Comparison of ENCODE assay signal across 9 cellular contexts in the genomic region with DNA sequence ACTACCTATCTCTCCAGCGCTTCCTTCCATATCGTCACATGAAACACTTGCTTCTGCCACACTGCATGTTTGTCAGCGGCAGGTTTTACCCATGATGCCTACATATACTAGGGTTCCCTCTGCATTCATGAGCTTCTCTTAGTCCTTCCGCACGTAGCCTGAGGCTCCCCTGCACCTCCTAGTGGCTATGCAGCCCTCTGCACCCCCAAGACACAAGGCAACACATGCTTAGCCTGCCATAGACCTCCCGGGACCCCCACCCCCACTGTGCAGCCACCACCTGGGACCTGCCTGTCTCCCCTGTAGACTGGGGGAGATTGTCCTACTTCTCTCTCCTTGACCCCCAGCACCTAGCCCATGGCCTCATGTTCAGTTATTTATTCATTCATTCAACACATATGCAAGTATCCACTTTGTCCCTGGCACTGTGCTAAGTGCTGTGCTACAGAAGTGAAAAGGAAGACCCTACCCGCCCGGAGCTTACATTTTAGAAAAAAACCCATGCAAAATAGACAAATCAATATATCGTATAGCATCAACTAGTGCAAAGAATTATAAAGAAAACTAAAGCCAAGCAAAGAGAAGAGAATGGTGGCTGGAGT. TPM values are rescaled to one million over a fixed set of nuclear protein-coding genes. Genes with fewer than 3 reads are reported as not detected.
DNase-seq lines count a peak whose midpoint lies in the region; ATAC-seq and TF ChIP-seq lines count a peak whose summit lies in the region.
"Had no signal": no experiment of that assay in that cellular context is flagged by ENCODE, and none has a peak within 500 bp of the region (broad histone marks: within the 10 kb centered on the region; RNA-seq: fewer than 3 reads in every experiment).

No MANE protein-coding gene starts in this region.

- BruUV-seq in Panc1 (replicated peaks; lab: Mats Ljungman, UMichigan) (no TSS peak), mammary epithelial cell (replicated peaks; lab: Mats Ljungman, UMichigan) (no TSS peak)

- dilution Hi-C loops in mammary epithelial cell (cut with HindIII; ENCODE audit: low sequenced_read_pairs) = no loop called here

- CTCF ChIA-PET in Panc1 (lab: Charles Lee) (interaction anchor here (0.6 to 1.5 kb wide), 3 partner anchors 182 to 506 kb away, joined by 3 read pairs; no protein-coding TSS in a partner anchor), mammary epithelial cell (lab: Charles Lee; ENCODE audit: low non-redundant PET) (interaction anchor here (0.8 kb wide), 1 partner anchor 506 kb away, joined by 6 read pairs; no protein-coding TSS in a partner anchor)

- H3K36me3 ChIP-seq in Panc1 (ENCODE audit: control insufficient read depth, insufficient read depth, low read length) = no peaks in the 10 kb centered on the region
- no peaks in the 10 kb centered on the region for H3K36me3 ChIP-seq in mammary epithelial cell (ENCODE audit: insufficient read depth, low read length)
- H3K36me3 ChIP-seq in left lung = peaks cover 0 to 28% of the 10 kb centered on the region in 2 donors
- no peaks in the 10 kb centered on the region for H3K36me3 ChIP-seq in upper lobe of right lung

- ATAC-seq in GM18511 (IDR thresholded peaks at IDR 0.05; ENCODE audit: unreplicated experiment) (peak; percentile 91), HG03066 (IDR thresholded peaks at IDR 0.05; ENCODE audit: low read depth, unreplicated experiment) (peak; percentile 78), Panc1 (peak; percentile 85), left lung (peak; percentile 82), upper lobe of right lung (peak; percentile 76), GM19324 (IDR thresholded peaks at IDR 0.05; ENCODE audit: low FRiP score, unreplicated experiment) (no peak)

- H3K27ac ChIP-seq in Panc1 (ENCODE audit: low read length) (no peak overlapping the region), mammary epithelial cell (ENCODE audit: insufficient read depth, low read depth, low read length) (no peak overlapping the region), left lung (no peak overlapping the region), upper lobe of right lung (no peak overlapping the region)

- intact Hi-C loops in Panc1 (cut with micrococcal nuclease; ENCODE audit: unreplicated experiment) (loop anchor here (5.0 kb wide), 2 partner anchors 182 to 507 kb away; no protein-coding TSS in a partner anchor), mammary epithelial cell (cut with micrococcal nuclease) (loop anchor here (1.0 kb wide), 1 partner anchor 183 kb away; no protein-coding TSS in a partner anchor), left lung (cut with DNase I) (loop anchor here in 1 of 2 donors (10.0 kb wide), 1 partner anchor 180 kb away; no protein-coding TSS in a partner anchor), upper lobe of right lung (cut with DNase I) (no loop called here)

- in situ Hi-C loops in Panc1 (cut with HindIII; ENCODE audit: low pct_unique_long_range_greater_than_20kb, low sequenced_read_pairs) = no loop called here
- in situ Hi-C loops in mammary epithelial cell (cut with MboI; ENCODE audit: low sequenced_read_pairs in 2 of 2) = no loop called here

- H3K4me1 ChIP-seq in Panc1 (ENCODE audit: control insufficient read depth, insufficient read depth, low read length) = no peaks in the 10 kb centered on the region
- H3K4me1 ChIP-seq in mammary epithelial cell (ENCODE audit: insufficient read depth, low read length) = no peaks in the 10 kb centered on the region
- peaks cover 0 to 15% of the 10 kb centered on the region in 2 donors for H3K4me1 ChIP-seq in left lung
- no peaks in the 10 kb centered on the region for H3K4me1 ChIP-seq in upper lobe of right lung

- DNase-seq in AG08396 (ENCODE audit: low spot score) (peak; percentile 34), Panc1 (ENCODE audit: low read depth, low spot score) (peak; percentile 7), mammary epithelial cell (peak; percentile 3), left lung (no peak), upper lobe of right lung (no peak)

- no peak overlapping the region for H3K9ac ChIP-seq in mammary epithelial cell (ENCODE audit: insufficient read depth, low read length)

- POLR2A ChIA-PET in Panc1 (lab: Charles Lee) = no interaction called here

- WGBS in mammary epithelial cell (ENCODE audit: low coverage, missing lambda C conversion rate) = 60% methylated on average over 9 of the region's 9 CpGs

- no peaks in the 10 kb centered on the region for H3K79me2 ChIP-seq in mammary epithelial cell (ENCODE audit: insufficient read depth, low read length)

- H3K27me3 ChIP-seq in Panc1 (ENCODE audit: control insufficient read depth, insufficient read depth, low read length) (no peaks in the 10 kb centered on the region; the same call in 1 of the 2 replicates), mammary epithelial cell (ENCODE audit: insufficient read depth, low read length) (no peaks in the 10 kb centered on the region), left lung (no peaks in the 10 kb centered on the region), upper lobe of right lung (no peaks in the 10 kb centered on the region)

- no peak overlapping the region for H2AFZ ChIP-seq in mammary epithelial cell (ENCODE audit: low read depth, low read length)

- H3K4me2 ChIP-seq in mammary epithelial cell (ENCODE audit: insufficient read depth, low read depth, low read length) = no peak overlapping the region

- no peaks in the 10 kb centered on the region for H3K9me3 ChIP-seq in Panc1 (ENCODE audit: control insufficient read depth, insufficient read depth, low read depth, low read length)
- H3K9me3 ChIP-seq in mammary epithelial cell (replicated peaks; ENCODE audit: insufficient read depth, low read length) = no peaks in the 10 kb centered on the region
- no peaks in the 10 kb centered on the region for H3K9me3 ChIP-seq in left lung
- no peaks in the 10 kb centered on the region for H3K9me3 ChIP-seq in upper lobe of right lung

- H3K4me3 ChIP-seq in Panc1 (ENCODE audit: low read depth in 2 of 2, low read length in 2 of 2) = no peak overlapping the region
- H3K4me3 ChIP-seq in mammary epithelial cell (replicated peaks in 1 of 3; ENCODE audit: insufficient read depth in 1 of 3, low read depth in 2 of 3, low read length in 3 of 3) = no peak overlapping the region
- H3K4me3 ChIP-seq in left lung = no peak overlapping the region
- no peak overlapping the region for H3K4me3 ChIP-seq in upper lobe of right lung

- H4K20me1 ChIP-seq in mammary epithelial cell (ENCODE audit: insufficient read depth, low read length) = no peaks in the 10 kb centered on the region

- TF ChIP-seq CTCF in Panc1 (IDR thresholded peaks at IDR 0.05) (peak; percentile 85; the same call in 1 of the 2 replicates), mammary epithelial cell (conservative IDR thresholded peaks at IDR 0.05 in 1 of 2, IDR thresholded peaks at IDR 0.05 in 1 of 2; ENCODE audit: extremely low read depth in 1 of 2, insufficient read depth in 1 of 2, low read depth in 1 of 2, low read length in 2 of 2) (peak; percentile 37 to 63), left lung (IDR thresholded peaks at IDR 0.05) (peak; percentile 50 to 58), upper lobe of right lung (IDR thresholded peaks at IDR 0.05) (peak; percentile 68)

RNA-seq across cellular contexts. Expression of gene TMEM273, which starts 23.5 kb away (rescaled TPM):
- total RNA-seq in Panc1 (2021; ENCODE audit: unreplicated experiment) (0.23 TPM), mammary epithelial cell (not detected), left lung (10 to 100 TPM; 19.4 to 46.9 TPM), upper lobe of right lung (63.1 TPM)
- polyA plus RNA-seq in Panc1 (2012; ENCODE audit: insufficient read length) = not detected
- not detected for polyA plus RNA-seq in mammary epithelial cell
- polyA minus RNA-seq in mammary epithelial cell = not detected

RNA-seq across cellular contexts. Expression of gene FAM170B, which starts 30.9 kb away (rescaled TPM):
- total RNA-seq in Panc1 (2021; ENCODE audit: unreplicated experiment) (not detected), mammary epithelial cell (not detected), left lung (under 1 TPM in 1 of 2 donors, not detected in 1; 0.26 TPM), upper lobe of right lung (not detected)
- polyA plus RNA-seq in Panc1 (2012; ENCODE audit: insufficient read length) = not detected
- not detected for polyA plus RNA-seq in mammary epithelial cell
- not detected for polyA minus RNA-seq in mammary epithelial cell
- polyA plus RNA-seq: esophagus had no signal

RNA-seq across cellular contexts. Expression of gene VSTM4, which starts 49.4 kb away (rescaled TPM):
- 0.13 TPM for total RNA-seq in Panc1 (2021; ENCODE audit: unreplicated experiment)
- polyA plus RNA-seq in Panc1 (2012; ENCODE audit: insufficient read length) = 0.10 TPM
- under 1 TPM in 1 of 2 donors, not detected in 1; under 0.01 TPM for total RNA-seq in mammary epithelial cell
- polyA plus RNA-seq in mammary epithelial cell = not detected
- polyA minus RNA-seq in mammary epithelial cell = not detected
- 10 to 100 TPM; 11.0 to 13.2 TPM for total RNA-seq in left lung
- total RNA-seq in upper lobe of right lung = 19.5 TPM

Comparison
In these comparisons a context has a peak if more than half of its experiments do, and no peak if none do; other contexts are left out.
1. DNase-seq: peak in AG08396 (single experiment), Panc1 (single experiment) and mammary epithelial cell (single experiment); none in left lung (0 of 2) and upper lobe of right lung (single experiment).
2. RNA of gene TMEM273, which starts 23.5 kb away (total RNA-seq): 63.1 TPM in upper lobe of right lung (single experiment) and 19.4 to 46.9 TPM in left lung; 0.23 TPM in Panc1 (single experiment) and not detected in mammary epithelial cell; every median in the first group is over 10 times any median in the second.
3. RNA of gene VSTM4, which starts 49.4 kb away (total RNA-seq): 19.5 TPM in upper lobe of right lung (single experiment) and 11.0 to 13.2 TPM in left lung; 0.13 TPM in Panc1 (single experiment) and under 0.01 TPM in mammary epithelial cell; every median in the first group is over 10 times any median in the second.
4. Peak in every context shown above with its lines, with median percentiles within 50 percentile points of each other: CTCF ChIP-seq.